In genomic region chr1:231200417-231201031, GRCh38 we compare ENCODE assay signal across 22 cellular contexts. TPM values are rescaled to one million over a fixed set of nuclear protein-coding genes. Genes with fewer than 3 reads are reported as not detected.
A peak's percentile ranks its signal among the peaks of the same experiment; 100 is the strongest.
DNase-seq lines count a peak whose midpoint lies in the region; ATAC-seq, FAIRE-seq and TF ChIP-seq lines count a peak whose summit lies in the region.
"Had no signal": no experiment of that assay in that cellular context is flagged by ENCODE, and none has a peak within 500 bp of the region (broad histone marks: within the 10 kb centered on the region; RNA-seq: fewer than 3 reads in every experiment).

No MANE protein-coding gene starts in this region.

- H3K4me2 ChIP-seq in astrocyte (ENCODE audit: low read length), result no peak overlapping the region

- H3K27me3 Mint-ChIP-seq in astrocyte (ENCODE audit: low read depth, unreplicated experiment), result peaks cover 77% of the 10 kb centered on the region
- H3K27me3 Mint-ChIP-seq in activated T-cell treated with anti-CD3 and anti-CD28 coated beads, Interleukin-2, amount 50 U/mL, for 4 hours (ENCODE audit: low read depth), result peaks cover 10% of the 10 kb centered on the region

- H3K36me3 Mint-ChIP-seq in astrocyte (ENCODE audit: low read depth, unreplicated experiment), result peaks cover 8% of the 10 kb centered on the region
- H3K36me3 Mint-ChIP-seq in activated T-cell treated with anti-CD3 and anti-CD28 coated beads, Interleukin-2, amount 50 U/mL, for 4 hours (ENCODE audit: insufficient read depth), result no peaks in the 10 kb centered on the region
- H3K36me3 Mint-ChIP-seq: activated naive CD8-positive, alpha-beta T cell treated with anti-CD3 and anti-CD28 coated beads for 36 hours; naive B cell had no signal

- no peak overlapping the region for H3K9ac ChIP-seq in astrocyte (ENCODE audit: low read length)

- no peak overlapping the region for H3K4me3 ChIP-seq in astrocyte (ENCODE audit: insufficient read depth, low read depth, low read length)
- H3K4me3 ChIP-seq: thyroid gland had no signal

- no peak for FAIRE-seq in astrocyte (lab: Jason Lieb, UNC)
- FAIRE-seq: endothelial cell of umbilical vein had no signal

- peaks cover 13% of the 10 kb centered on the region for H3K4me1 Mint-ChIP-seq in astrocyte (ENCODE audit: low read depth, unreplicated experiment)
- H3K4me1 Mint-ChIP-seq in activated T-cell treated with anti-CD3 and anti-CD28 coated beads, Interleukin-2, amount 50 U/mL, for 4 hours (ENCODE audit: low read depth), result peaks cover 7% of the 10 kb centered on the region

- H3K9me3 Mint-ChIP-seq in astrocyte (ENCODE audit: unreplicated experiment), result peaks cover 7% of the 10 kb centered on the region
- no peaks in the 10 kb centered on the region for H3K9me3 Mint-ChIP-seq in activated T-cell treated with anti-CD3 and anti-CD28 coated beads, Interleukin-2, amount 50 U/mL, for 4 hours
- H3K9me3 Mint-ChIP-seq: activated naive CD8-positive, alpha-beta T cell treated with anti-CD3 and anti-CD28 coated beads for 36 hours; naive B cell; T-helper 1 cell treated with Interleukin-12 subunit alpha and Interleukin-12 subunit beta and Interleukin-4 antibody, amounts not matched to agents 30 μg/mL and 1 μg/mL, for 36 hours had no signal

- H3K27ac ChIP-seq in astrocyte (ENCODE audit: low read depth, low read length), result no peak overlapping the region
- H3K27ac ChIP-seq: thyroid gland had no signal

- no peak for ATAC-seq in activated T-cell treated with anti-CD3 and anti-CD28 coated beads, Interleukin-2, amount 50 U/mL, for 4 hours
- ATAC-seq: Panc1 had no signal

- no peaks in the 10 kb centered on the region for H3K9me3 ChIP-seq in astrocyte (ENCODE audit: insufficient read depth, low read depth, low read length)
- H3K9me3 ChIP-seq: thyroid gland had no signal

- H3K4me3 Mint-ChIP-seq in astrocyte (ENCODE audit: unreplicated experiment), result no peak overlapping the region
- no peak overlapping the region for H3K4me3 Mint-ChIP-seq in activated T-cell treated with anti-CD3 and anti-CD28 coated beads, Interleukin-2, amount 50 U/mL, for 4 hours
- H3K4me3 Mint-ChIP-seq: activated naive CD8-positive, alpha-beta T cell treated with anti-CD3 and anti-CD28 coated beads for 36 hours; naive B cell; T-helper 1 cell treated with Interleukin-12 subunit alpha and Interleukin-12 subunit beta and Interleukin-4 antibody, amounts not matched to agents 30 μg/mL and 1 μg/mL, for 36 hours had no signal

- peak overlapping the region; percentile 69 for H3K27ac Mint-ChIP-seq in astrocyte (ENCODE audit: unreplicated experiment)
- H3K27ac Mint-ChIP-seq: activated naive CD8-positive, alpha-beta T cell treated with anti-CD3 and anti-CD28 coated beads for 36 hours; naive B cell; T-helper 1 cell treated with Interleukin-12 subunit alpha and Interleukin-12 subunit beta and Interleukin-4 antibody, amounts not matched to agents 30 μg/mL and 1 μg/mL, for 36 hours had no signal

- no peaks in the 10 kb centered on the region for H4K20me1 ChIP-seq in astrocyte (ENCODE audit: insufficient read depth, low read length)

- H2AFZ ChIP-seq in astrocyte (ENCODE audit: low read depth, low read length), result no peak overlapping the region

- no peaks in the 10 kb centered on the region for H3K36me3 ChIP-seq in astrocyte (ENCODE audit: insufficient read depth, low read length)
- H3K36me3 ChIP-seq: thyroid gland had no signal

- no peak for TF ChIP-seq CTCF in astrocyte (IDR thresholded peaks at IDR 0.05; ENCODE audit: insufficient read depth, low read depth, low read length)

- H3K27me3 ChIP-seq in astrocyte (ENCODE audit: insufficient read depth, low read length), result peaks cover 5% of the 10 kb centered on the region
- H3K27me3 ChIP-seq: thyroid gland had no signal

- H3K4me1 ChIP-seq in astrocyte (ENCODE audit: insufficient read depth, low read length), result no peaks in the 10 kb centered on the region

- DNase-seq in AG08395 (ENCODE audit: low spot score) (peak; percentile 31), HT1080 (ENCODE audit: low read depth) (peak; percentile 62), astrocyte (ENCODE audit: low read depth) (peak; percentile 11), inferior parietal cortex (ENCODE audit: extremely low spot score) (peak; percentile 32), NCI-H526 treated with DMSO at 0.1 percent for 48 hours (lab: John Stamatoyannopoulos, UW) (no peak), GF-D8 (lab: John Stamatoyannopoulos, UW) (no peak)
- DNase-seq in activated CD8-positive, alpha-beta memory T cell treated with anti-CD3 and anti-CD28 coated beads for 24 hours, result no peak
- no peak for DNase-seq in activated T-cell treated with anti-CD3 and anti-CD28 coated beads, Interleukin-2, amount 50 U/mL, for 4 hours
- DNase-seq: activated CD4-positive, alpha-beta T cell treated with anti-CD3 and anti-CD28 coated beads for 1 hour; activated naive CD8-positive, alpha-beta T cell treated with anti-CD3 and anti-CD28 coated beads for 36 hours; COR-L47; GDM1; hypothalamus; naive B cell; NCI-H774; retina; stimulated activated CD4-positive, alpha-beta T cell treated with anti-CD3 and anti-CD28 coated beads, Interleukin-4, amount 100 ng/mL, for 24 hours; thyroid gland had no signal

- no peaks in the 10 kb centered on the region for H3K79me2 ChIP-seq in astrocyte (ENCODE audit: insufficient read depth, low read length)

RNA-seq across cellular contexts. Expression of gene TRIM67, which starts 38.7 kb away (rescaled TPM):
- total RNA-seq in HT1080 (2014; rRNA removed; shearing (Covaris generic)), result not detected in 2 replicates
- polyA plus RNA-seq in HT1080 (2015; cell fraction: cytosol; rRNA removed), result not detected in 2 replicates
- polyA plus RNA-seq in HT1080 (2015; cell fraction: nucleus; rRNA removed), result not detected in 2 replicates
- total RNA-seq in astrocyte, result 0.89 and 1.1 TPM in 2 replicates
- not detected for total RNA-seq in activated T-cell treated with anti-CD3 and anti-CD28 coated beads, Interleukin-2, amount 50 U/mL, for 4 hours
- total RNA-seq: activated naive CD8-positive, alpha-beta T cell treated with anti-CD3 and anti-CD28 coated beads for 36 hours; endothelial cell of umbilical vein; thyroid gland had no signal
- polyA plus RNA-seq: endothelial cell of umbilical vein, liver had no signal

RNA-seq across cellular contexts. Expression of gene GNPAT, which starts 40.5 kb away (rescaled TPM):
- 46.0 and 55.3 TPM in 2 replicates for total RNA-seq in HT1080 (2014; rRNA removed; shearing (Covaris generic))
- polyA plus RNA-seq in HT1080 (2015; cell fraction: cytosol; rRNA removed), result 37.7 and 39.8 TPM in 2 replicates
- polyA plus RNA-seq in HT1080 (2015; cell fraction: nucleus; rRNA removed), result 46.8 and 49.8 TPM in 2 replicates
- 32.5 and 34.9 TPM in 2 replicates for total RNA-seq in astrocyte
- total RNA-seq in activated T-cell treated with anti-CD3 and anti-CD28 coated beads, Interleukin-2, amount 50 U/mL, for 4 hours, result 10 to 100 TPM; 37.1 to 39.8 (median 39.5) TPM

Comparison
In these comparisons a context has a peak if more than half of its experiments do, and no peak if none do; other contexts are left out.
1. DNase-seq: peak in AG08395 (single experiment), HT1080 (single experiment), astrocyte (single experiment) and inferior parietal cortex (single experiment); none in activated CD8-positive, alpha-beta memory T cell treated with anti-CD3 and anti-CD28 coated beads for 24 hours (single experiment), NCI-H526 treated with DMSO at 0.1 percent for 48 hours (single experiment), GF-D8 (single experiment) and activated T-cell treated with anti-CD3 and anti-CD28 coated beads, Interleukin-2, amount 50 U/mL, for 4 hours (single experiment).